1 cellular context compared by ENCODE assay signal in the genomic region with DNA sequence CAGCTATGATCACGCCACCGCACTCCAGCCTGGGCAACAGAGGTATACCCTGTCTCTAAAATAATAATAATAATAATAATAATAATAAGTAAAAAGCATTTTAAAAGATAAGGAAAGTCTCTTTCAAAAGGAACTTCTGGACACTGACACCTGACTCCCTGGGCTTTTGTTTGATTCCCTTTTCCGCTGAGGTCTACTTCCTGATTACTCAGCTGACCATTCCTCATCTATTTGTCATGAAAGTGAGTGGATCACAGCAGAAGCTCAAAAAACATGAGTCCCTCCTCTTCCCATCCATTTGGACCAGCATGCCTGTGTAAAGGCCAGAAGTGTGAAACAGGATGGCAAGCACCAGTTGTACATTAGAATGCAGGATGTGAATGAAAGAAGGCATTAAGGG.
TF ChIP-seq lines count a peak whose summit lies in the region.

No MANE protein-coding gene starts in this region.

TF ChIP-seq in GM23338, 12 proteins besides CTCF, POLR2A, EP300 and RAD21 (continued from another document):
- TF ChIP-seq STAT1 (IDR thresholded peaks at IDR 0.05; ENCODE audit: unreplicated experiment) = no peak
- TF ChIP-seq, protein P1, sequence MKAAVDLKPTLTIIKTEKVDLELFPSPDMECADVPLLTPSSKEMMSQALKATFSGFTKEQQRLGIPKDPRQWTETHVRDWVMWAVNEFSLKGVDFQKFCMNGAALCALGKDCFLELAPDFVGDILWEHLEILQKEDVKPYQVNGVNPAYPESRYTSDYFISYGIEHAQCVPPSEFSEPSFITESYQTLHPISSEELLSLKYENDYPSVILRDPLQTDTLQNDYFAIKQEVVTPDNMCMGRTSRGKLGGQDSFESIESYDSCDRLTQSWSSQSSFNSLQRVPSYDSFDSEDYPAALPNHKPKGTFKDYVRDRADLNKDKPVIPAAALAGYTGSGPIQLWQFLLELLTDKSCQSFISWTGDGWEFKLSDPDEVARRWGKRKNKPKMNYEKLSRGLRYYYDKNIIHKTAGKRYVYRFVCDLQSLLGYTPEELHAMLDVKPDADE (IDR thresholded peaks at IDR 0.05) = no peak
- no peak for TF ChIP-seq EZH2phosphoT487 (IDR thresholded peaks at IDR 0.05; ENCODE audit: unreplicated experiment)
